In the genomic region with DNA sequence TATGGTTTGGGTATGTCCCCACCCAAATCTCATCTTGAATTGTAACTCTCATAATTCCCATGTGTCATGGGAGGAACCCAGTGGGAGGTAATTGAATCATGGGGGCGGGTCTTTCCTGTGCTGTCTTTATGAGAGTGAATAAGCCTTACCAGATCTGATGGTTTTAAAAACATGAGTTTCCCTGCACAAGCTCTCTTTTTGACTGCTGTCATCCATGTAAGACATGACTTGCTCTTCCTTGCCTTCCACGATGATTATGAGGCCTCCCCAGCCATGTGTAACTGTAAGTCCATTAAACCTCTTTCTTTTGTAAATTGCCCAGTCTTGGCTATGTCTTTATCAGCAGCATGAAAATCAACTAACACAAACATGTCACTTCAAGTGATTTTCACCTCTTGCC, we compare ENCODE assay signal across 20 cellular contexts. TPM values are rescaled to one million over a fixed set of nuclear protein-coding genes. Genes with fewer than 3 reads are reported as not detected.
"Had no signal": no experiment of that assay in that cellular context is flagged by ENCODE, and none has a peak within 500 bp of the region (broad histone marks: within the 10 kb centered on the region; RNA-seq: fewer than 3 reads in every experiment).

No MANE protein-coding gene starts in this region.

RNA-seq across cellular contexts. Expression of gene CHRM1, which starts 16.4 kb away (rescaled TPM):
- total RNA-seq: activated naive CD4-positive, alpha-beta T cell treated with anti-CD3 and anti-CD28 coated beads for 36 hours; activated naive CD4-positive, alpha-beta T cell treated with anti-CD3 and anti-CD28 coated beads, Interleukin-2, amount 50 U/mL, for 72 hours; activated naive CD8-positive, alpha-beta T cell treated with anti-CD3 and anti-CD28 coated beads for 36 hours; activated naive CD8-positive, alpha-beta T cell treated with anti-CD3 and anti-CD28 coated beads, Interleukin-2, amount 10 ng/mL, durations not matched to agents 7 days and 5 days; activated T-cell treated with anti-CD3 and anti-CD28 coated beads, Interleukin-2, amount 50 U/mL, for 4 hours; activated T-cell treated with anti-CD3 and anti-CD28 coated beads, Interleukin-2, amount 50 U/mL, for 72 hours; activated T-helper 1 cell treated with anti-CD3 and anti-CD28 coated beads, Interleukin-12 subunit alpha, Interleukin-12 subunit beta, Interleukin-2, Interleukin-4 antibody, amounts not matched to agents 30 ng/mL and 10 ng/mL and 1 ng/mL, durations not matched to agents 14 hours and 24 hours and 36 hours; activated T-helper 2 cell treated with anti-CD3 and anti-CD28 coated beads, Interferon-gamma antibody, Interleukin-2, Interleukin-4, amounts not matched to agents 10 μg/mL and 5 μg/mL and 100 μg/mL, durations not matched to agents 14 hours and 24 hours and 36 hours; aorta; ascending aorta; astrocyte; body of pancreas; bronchial epithelial cell; cardiac septum; cerebellum; chondrocyte had no signal
- polyA plus RNA-seq: aorta had no signal

RNA-seq across cellular contexts. Expression of gene SLC22A6, which starts 47.2 kb away (rescaled TPM):
- total RNA-seq: activated naive CD4-positive, alpha-beta T cell treated with anti-CD3 and anti-CD28 coated beads for 36 hours; activated naive CD4-positive, alpha-beta T cell treated with anti-CD3 and anti-CD28 coated beads, Interleukin-2, amount 50 U/mL, for 72 hours; activated naive CD8-positive, alpha-beta T cell treated with anti-CD3 and anti-CD28 coated beads for 36 hours; activated naive CD8-positive, alpha-beta T cell treated with anti-CD3 and anti-CD28 coated beads, Interleukin-2, amount 10 ng/mL, durations not matched to agents 7 days and 5 days; activated T-cell treated with anti-CD3 and anti-CD28 coated beads, Interleukin-2, amount 50 U/mL, for 4 hours; activated T-cell treated with anti-CD3 and anti-CD28 coated beads, Interleukin-2, amount 50 U/mL, for 72 hours; activated T-helper 1 cell treated with anti-CD3 and anti-CD28 coated beads, Interleukin-12 subunit alpha, Interleukin-12 subunit beta, Interleukin-2, Interleukin-4 antibody, amounts not matched to agents 30 ng/mL and 10 ng/mL and 1 ng/mL, durations not matched to agents 14 hours and 24 hours and 36 hours; activated T-helper 2 cell treated with anti-CD3 and anti-CD28 coated beads, Interferon-gamma antibody, Interleukin-2, Interleukin-4, amounts not matched to agents 10 μg/mL and 5 μg/mL and 100 μg/mL, durations not matched to agents 14 hours and 24 hours and 36 hours; adrenal gland; aorta; ascending aorta; astrocyte; body of pancreas; breast epithelium; bronchial epithelial cell; cardiac muscle cell; cardiac septum; chondrocyte had no signal
- polyA plus RNA-seq: adipose tissue, adrenal gland, cardiac muscle cell had no signal
